ENCODE assay signal across 9 cellular contexts in genomic region chr9:20611751-20612287, GRCh38. TPM values are rescaled to one million over a fixed set of nuclear protein-coding genes. Genes with fewer than 3 reads are reported as not detected.
A peak's percentile ranks its signal among the peaks of the same experiment; 100 is the strongest.
DNase-seq lines count a peak whose midpoint lies in the region; ATAC-seq and TF ChIP-seq lines count a peak whose summit lies in the region.
"Had no signal": no experiment of that assay in that cellular context is flagged by ENCODE, and none has a peak within 500 bp of the region (broad histone marks: within the 10 kb centered on the region; RNA-seq: fewer than 3 reads in every experiment).

No MANE protein-coding gene starts in this region.

- H3K4me3 Mint-ChIP-seq in endothelial cell (ENCODE audit: unreplicated experiment), result no peak overlapping the region
- H3K4me3 Mint-ChIP-seq: activated B cell treated with CpG ODN at 0.5 μM for 24 hours had no signal

- TF ChIP-seq CTCF in endothelial cell (IDR thresholded peaks at IDR 0.05; ENCODE audit: unreplicated experiment) (peak; percentile 67), ovary (IDR thresholded peaks at IDR 0.05) (peak in 2 of 3 donors; percentile 16 to 46), colonic mucosa (IDR thresholded peaks at IDR 0.05) (no peak)

- H3K36me3 Mint-ChIP-seq in endothelial cell (ENCODE audit: low read depth, unreplicated experiment), result no peaks in the 10 kb centered on the region

- H3K9me3 Mint-ChIP-seq in endothelial cell (ENCODE audit: unreplicated experiment), result no peaks in the 10 kb centered on the region
- H3K9me3 Mint-ChIP-seq: activated B cell treated with CpG ODN at 0.5 μM for 24 hours had no signal

- H3K27me3 ChIP-seq in ovary (no peaks in the 10 kb centered on the region), colonic mucosa (no peaks in the 10 kb centered on the region)

- TF ChIP-seq EP300 in ovary (IDR thresholded peaks at IDR 0.05), result no peak

- no peak overlapping the region for H3K27ac Mint-ChIP-seq in endothelial cell (ENCODE audit: unreplicated experiment)
- H3K27ac Mint-ChIP-seq: activated B cell treated with CpG ODN at 0.5 μM for 24 hours had no signal

- no peak overlapping the region for H3K4me3 ChIP-seq in ovary
- H3K4me3 ChIP-seq in colonic mucosa, result no peak overlapping the region

- DNase-seq in EL (peak; percentile 78), NCI-H146 (lab: John Stamatoyannopoulos, UW) (peak; percentile 28), endothelial cell (ENCODE audit: low spot score) (no peak), ovary (no peak), colonic mucosa (no peak)
- DNase-seq in stimulated activated CD4-positive, alpha-beta T cell treated with anti-CD3 and anti-CD28 coated beads, Interleukin-4, amount 100 ng/mL, for 1 hour, result no peak
- DNase-seq in effector CD4-positive, alpha-beta T cell, result no peak
- DNase-seq: activated B cell treated with CpG ODN at 0.5 μM for 24 hours had no signal

- H3K36me3 ChIP-seq in ovary (no peaks in the 10 kb centered on the region), colonic mucosa (no peaks in the 10 kb centered on the region)

- ATAC-seq in GM21825 (IDR thresholded peaks at IDR 0.05; ENCODE audit: unreplicated experiment), result no peak

- no peak overlapping the region for H3K9ac ChIP-seq in colonic mucosa (ENCODE audit: low read depth in 2 of 2, low read length in 2 of 2)

- H3K4me1 Mint-ChIP-seq in endothelial cell (ENCODE audit: unreplicated experiment), result peaks cover 2% of the 10 kb centered on the region
- H3K4me1 Mint-ChIP-seq: activated B cell treated with CpG ODN at 0.5 μM for 24 hours had no signal

- H3K27ac ChIP-seq in ovary (no peak overlapping the region), colonic mucosa (no peak overlapping the region)

- 49 to 54% (median 52%) methylated on average over 3 of the region's 3 CpGs for WGBS in ovary, 3 donors

- H3K4me1 ChIP-seq in ovary (ENCODE audit: insufficient read depth) (no peaks in the 10 kb centered on the region), colonic mucosa (no peaks in the 10 kb centered on the region)

- intact Hi-C loops in ovary (cut with DNase I), result loop anchor here in 1 of 4 donors (5.0 kb wide), 1 partner anchor 60 kb away; no protein-coding TSS in a partner anchor
- intact Hi-C loops in colonic mucosa (cut with DNase I), result no loop called here

- H3K9me3 ChIP-seq in ovary (no peaks in the 10 kb centered on the region), colonic mucosa (no peaks in the 10 kb centered on the region)

- no peak for TF ChIP-seq POLR2A in ovary (IDR thresholded peaks at IDR 0.05)

- H3K27me3 Mint-ChIP-seq in endothelial cell (ENCODE audit: unreplicated experiment), result no peaks in the 10 kb centered on the region

RNA-seq across cellular contexts. Expression of gene MLLT3, which starts 10.5 kb away (rescaled TPM):
- total RNA-seq in endothelial cell (ENCODE audit: unreplicated experiment), result 25.2 TPM
- total RNA-seq in ovary, result 10 to 100 TPM in 6 of 7 donors, 1 to 10 TPM in 1; 8.7 to 15.4 (median 13.8) TPM
- 10 to 100 TPM; 10.5 to 14.3 TPM for polyA plus RNA-seq in ovary
- total RNA-seq in colonic mucosa, result 10 to 100 TPM; 44.6 to 65.2 TPM

Comparison
In these comparisons a context has a peak if more than half of its experiments do, and no peak if none do; other contexts are left out.
1. DNase-seq: peak in EL (single experiment) and NCI-H146 (single experiment); none in endothelial cell (single experiment), ovary (0 of 5), stimulated activated CD4-positive, alpha-beta T cell treated with anti-CD3 and anti-CD28 coated beads, Interleukin-4, amount 100 ng/mL, for 1 hour (single experiment), colonic mucosa (single experiment) and effector CD4-positive, alpha-beta T cell (single experiment).